Comparison of ENCODE assay signal across 13 cellular contexts in the genomic region with DNA sequence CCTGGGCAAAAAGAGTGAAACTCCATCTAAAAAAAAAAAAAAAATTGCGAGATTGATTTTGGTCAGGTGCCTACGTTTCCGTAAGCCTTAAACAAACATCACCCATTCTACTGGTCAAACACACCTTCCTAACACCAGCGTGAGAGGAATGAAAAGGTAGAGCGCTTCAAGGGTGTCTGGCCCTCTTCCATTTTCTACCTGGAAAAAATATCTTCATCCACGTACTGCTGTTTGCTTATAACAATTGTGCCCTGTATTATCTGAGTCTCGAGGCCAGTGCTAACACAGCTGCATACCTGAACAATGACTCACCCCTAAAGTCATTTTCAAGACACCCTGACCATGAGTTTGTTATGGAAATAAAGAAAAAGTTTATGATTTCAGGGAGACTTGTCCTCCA.
A peak's percentile ranks its signal among the peaks of the same experiment; 100 is the strongest.
DNase-seq lines count a peak whose midpoint lies in the region; ATAC-seq, FAIRE-seq and TF ChIP-seq lines count a peak whose summit lies in the region.
"Had no signal": no experiment of that assay in that cellular context is flagged by ENCODE, and none has a peak within 500 bp of the region (broad histone marks: within the 10 kb centered on the region; RNA-seq: fewer than 3 reads in every experiment).

No MANE protein-coding gene starts in this region.

- H3K9ac ChIP-seq in endocrine pancreas (ENCODE audit: control insufficient read depth, insufficient read depth, low read length): no peak overlapping the region

- ATAC-seq in HG03342 (IDR thresholded peaks at IDR 0.05; ENCODE audit: unreplicated experiment) (no peak), GM21526 (IDR thresholded peaks at IDR 0.05; ENCODE audit: low FRiP score, unreplicated experiment) (no peak)

- no peaks in the 10 kb centered on the region for H3K36me3 Mint-ChIP-seq in nephron (ENCODE audit: low read depth)
- H3K36me3 Mint-ChIP-seq: memory B cell had no signal

- peaks cover 40% of the 10 kb centered on the region for H3K4me1 Mint-ChIP-seq in nephron

- H3K9me3 ChIP-seq in endocrine pancreas (ENCODE audit: control insufficient read depth, low read length): no peaks in the 10 kb centered on the region
- no peaks in the 10 kb centered on the region for H3K9me3 ChIP-seq in tibial artery
- H3K9me3 ChIP-seq: Peyer's patch had no signal

- DNase-seq in EL: peak; percentile 61
- DNase-seq in NCI-H748 (lab: John Stamatoyannopoulos, UW; ENCODE audit: unreplicated experiment): peak; percentile 87
- DNase-seq in tibial artery: no peak
- no peak for DNase-seq in D721Med (ENCODE audit: insufficient read length, low spot score)
- DNase-seq: activated CD8-positive, alpha-beta memory T cell treated with anti-CD3 and anti-CD28 coated beads for 24 hours; cortex of kidney; Peyer's patch; stimulated activated CD4-positive, alpha-beta T cell treated with anti-CD3 and anti-CD28 coated beads, Interleukin-15, amount 100 ng/mL, for 24 hours had no signal

- H3K4me3 Mint-ChIP-seq in nephron: no peak overlapping the region
- H3K4me3 Mint-ChIP-seq: memory B cell had no signal

- H3K27ac ChIP-seq in tibial artery: no peak overlapping the region

- no peaks in the 10 kb centered on the region for H3K4me1 ChIP-seq in endocrine pancreas (ENCODE audit: control insufficient read depth, insufficient read depth, low read length)
- H3K4me1 ChIP-seq in tibial artery: peaks cover 0 to 8% (median 0%) of the 10 kb centered on the region in 4 donors
- H3K4me1 ChIP-seq: Peyer's patch had no signal

- TF ChIP-seq CTCF in nephron (IDR thresholded peaks at IDR 0.05; ENCODE audit: unreplicated experiment in 3 of 3): no peak
- no peak for TF ChIP-seq CTCF in tibial artery (IDR thresholded peaks at IDR 0.05)
- no peak for TF ChIP-seq CTCF in D721Med (IDR thresholded peaks at IDR 0.05; ENCODE audit: insufficient read depth, missing control alignments)

- peaks cover 21% of the 10 kb centered on the region for H3K9me3 Mint-ChIP-seq in nephron

- H3K27me3 ChIP-seq in endocrine pancreas (ENCODE audit: control insufficient read depth, insufficient read depth, low read length) (no peaks in the 10 kb centered on the region), tibial artery (no peaks in the 10 kb centered on the region)
- H3K27me3 ChIP-seq: Peyer's patch had no signal

- H3K4me3 ChIP-seq in endocrine pancreas (ENCODE audit: control insufficient read depth, insufficient read depth, low read length) (peak overlapping the region; percentile 22), tibial artery (no peak overlapping the region)
- H3K4me3 ChIP-seq: Peyer's patch had no signal

- H3K27me3 Mint-ChIP-seq in nephron (ENCODE audit: low read depth): no peaks in the 10 kb centered on the region
- H3K27me3 Mint-ChIP-seq: memory B cell had no signal

- no peak for FAIRE-seq in D721Med (lab: Jason Lieb, UNC)

- peak overlapping the region; percentile 70 to 85 (median 74) for H3K27ac Mint-ChIP-seq in nephron
- H3K27ac Mint-ChIP-seq: memory B cell had no signal

- intact Hi-C loops in tibial artery (cut with DNase I; ENCODE audit: low total_unique reads): no loop called here

- H3K36me3 ChIP-seq in endocrine pancreas (ENCODE audit: control insufficient read depth, insufficient read depth, low read length): no peaks in the 10 kb centered on the region
- no peaks in the 10 kb centered on the region for H3K36me3 ChIP-seq in tibial artery
- H3K36me3 ChIP-seq: Peyer's patch had no signal

Comparison
In these comparisons a context has a peak if more than half of its experiments do, and no peak if none do; other contexts are left out.
1. DNase-seq: peak in EL (single experiment) and NCI-H748 (single experiment); none in tibial artery (0 of 2) and D721Med (single experiment).